Comparison of ENCODE assay signal across 38 cellular contexts in the genomic region with DNA sequence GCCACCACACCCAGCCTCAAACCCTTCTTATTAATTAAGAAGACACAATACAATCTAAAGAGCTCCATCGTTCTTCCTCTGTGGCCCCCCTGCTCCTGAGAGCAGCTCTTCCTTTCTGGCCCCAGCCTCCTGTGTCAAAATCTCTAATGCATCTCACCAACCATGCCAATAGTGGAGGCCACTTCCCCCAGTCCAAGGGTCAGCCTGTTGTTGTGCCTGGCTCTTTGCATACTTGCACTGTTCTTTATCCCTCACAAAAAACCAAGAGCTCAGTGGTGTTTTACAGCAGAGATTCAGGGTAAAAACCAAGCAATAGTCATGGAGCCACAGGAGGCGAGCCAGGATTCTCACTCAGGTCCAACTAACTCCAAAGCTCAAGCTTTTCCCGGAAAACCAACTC.
"Had no signal": no experiment of that assay in that cellular context is flagged by ENCODE, and none has a peak within 500 bp of the region (broad histone marks: within the 10 kb centered on the region; RNA-seq: fewer than 3 reads in every experiment).

No MANE protein-coding gene starts in this region.

- H3K27ac Mint-ChIP-seq: activated B cell treated with CpG ODN at 0.5 μM for 24 hours; activated CD4-positive, alpha-beta memory T cell treated with anti-CD3 and anti-CD28 coated beads for 36 hours; activated CD4-positive, alpha-beta T cell treated with anti-CD3 and anti-CD28 coated beads, Interleukin-2, amount 10 ng/mL, durations not matched to agents 24 days and 14 days; activated CD8-positive, alpha-beta T cell treated with anti-CD3 and anti-CD28 coated beads for 36 hours; activated naive CD4-positive, alpha-beta T cell treated with anti-CD3 and anti-CD28 coated beads for 36 hours; activated naive CD4-positive, alpha-beta T cell treated with anti-CD3 and anti-CD28 coated beads, Interleukin-2, amount 50 U/mL, for 72 hours; activated naive CD8-positive, alpha-beta T cell treated with anti-CD3 and anti-CD28 coated beads for 36 hours; activated T-cell treated with anti-CD3 and anti-CD28 coated beads, Interleukin-2, amount 50 U/mL, for 72 hours; activated T-helper 1 cell treated with anti-CD3 and anti-CD28 coated beads, Interleukin-12 subunit alpha, Interleukin-12 subunit beta, Interleukin-2, Interleukin-4 antibody, amounts not matched to agents 30 ng/mL and 10 ng/mL and 1 ng/mL, durations not matched to agents 14 hours and 24 hours and 36 hours; activated T-helper 17 cell treated with anti-CD3 and anti-CD28 coated beads, Interleukin-2, amount 50 U/mL, for 72 hours; T-helper 1 cell treated with Interleukin-12 subunit alpha and Interleukin-12 subunit beta and Interleukin-4 antibody, amounts not matched to agents 30 μg/mL and 1 μg/mL, for 36 hours; T-helper 2 cell treated with Interferon-gamma antibody and Interleukin-4, amounts not matched to agents 5 μg/mL and 100 μg/mL, for 36 hours had no signal

- H3K4me3 ChIP-seq: adrenal gland, body of pancreas, breast epithelium had no signal

- H3K4me1 ChIP-seq: adrenal gland, breast epithelium had no signal

- H3K27me3 ChIP-seq: adrenal gland, body of pancreas, brain microvascular endothelial cell, breast epithelium had no signal

- H3K4me3 Mint-ChIP-seq: activated B cell treated with CpG ODN at 0.5 μM for 24 hours; activated CD4-positive, alpha-beta memory T cell treated with anti-CD3 and anti-CD28 coated beads for 36 hours; activated CD4-positive, alpha-beta T cell treated with anti-CD3 and anti-CD28 coated beads, Interleukin-2, amount 10 ng/mL, durations not matched to agents 24 days and 14 days; activated CD8-positive, alpha-beta T cell treated with anti-CD3 and anti-CD28 coated beads for 36 hours; activated naive CD4-positive, alpha-beta T cell treated with anti-CD3 and anti-CD28 coated beads for 36 hours; activated naive CD8-positive, alpha-beta T cell treated with anti-CD3 and anti-CD28 coated beads for 36 hours; activated T-cell treated with anti-CD3 and anti-CD28 coated beads, Interleukin-2, amount 50 U/mL, for 4 hours; activated T-cell treated with anti-CD3 and anti-CD28 coated beads, Interleukin-2, amount 50 U/mL, for 72 hours; activated T-helper 1 cell treated with anti-CD3 and anti-CD28 coated beads, Interleukin-12 subunit alpha, Interleukin-12 subunit beta, Interleukin-2, Interleukin-4 antibody, amounts not matched to agents 30 ng/mL and 10 ng/mL and 1 ng/mL, durations not matched to agents 14 hours and 24 hours and 36 hours; activated T-helper 17 cell treated with anti-CD3 and anti-CD28 coated beads, Interleukin-2, amount 50 U/mL, for 72 hours; T-helper 1 cell treated with Interleukin-12 subunit alpha and Interleukin-12 subunit beta and Interleukin-4 antibody, amounts not matched to agents 30 μg/mL and 1 μg/mL, for 36 hours; T-helper 2 cell treated with Interferon-gamma antibody and Interleukin-4, amounts not matched to agents 5 μg/mL and 100 μg/mL, for 36 hours had no signal

- ATAC-seq: activated CD8-positive, alpha-beta T cell treated with anti-CD3 and anti-CD28 coated beads for 36 hours; activated naive CD4-positive, alpha-beta T cell treated with anti-CD3 and anti-CD28 coated beads, Interleukin-2, amount 50 U/mL, for 72 hours; activated T-cell treated with anti-CD3 and anti-CD28 coated beads, Interleukin-2, amount 50 U/mL, for 4 hours; activated T-cell treated with anti-CD3 and anti-CD28 coated beads, Interleukin-2, amount 50 U/mL, for 72 hours; activated T-helper 17 cell treated with anti-CD3 and anti-CD28 coated beads, Interleukin-2, amount 50 U/mL, for 72 hours; body of pancreas had no signal

- FAIRE-seq: astrocyte, TTC549 had no signal

- H3K36me3 ChIP-seq: adrenal gland, brain microvascular endothelial cell, breast epithelium had no signal

- H3K9me3 ChIP-seq: adrenal gland, body of pancreas, breast epithelium had no signal

- DNase-seq: activated B cell treated with CpG ODN at 0.5 μM for 24 hours; activated CD4-positive, alpha-beta memory T cell treated with anti-CD3 and anti-CD28 coated beads for 36 hours; activated CD4-positive, alpha-beta T cell treated with anti-CD3 and anti-CD28 coated beads for 4 hours; activated CD4-positive, alpha-beta T cell treated with anti-CD3 and anti-CD28 coated beads, Interleukin-2, amount 10 ng/mL, durations not matched to agents 24 days and 14 days; activated CD4-positive, alpha-beta T cell treated with anti-CD3 and anti-CD28 coated beads, Interleukin-2, amount 50 U/mL, for 1 hour; activated CD4-positive, alpha-beta T cell treated with anti-CD3 and anti-CD28 coated beads, Interleukin-2, amount 50 U/mL, for 4 hours; activated CD4-positive, CD25-positive, alpha-beta regulatory T cell treated with anti-CD3 and anti-CD28 coated beads, Interleukin-2, amount 50 U/mL, for 72 hours; activated CD8-positive, alpha-beta memory T cell treated with anti-CD3 and anti-CD28 coated beads, Interleukin-2, amount 50 U/mL, for 4 hours; activated CD8-positive, alpha-beta T cell treated with anti-CD3 and anti-CD28 coated beads for 36 hours; activated effector memory CD4-positive, alpha-beta T cell treated with anti-CD3 and anti-CD28 coated beads, Interleukin-2, amount 50 U/mL, for 16 hours; activated gamma-delta T cell treated with Interleukin-2 at 50 U/mL for 16 hours; activated naive CD4-positive, alpha-beta T cell; activated naive CD4-positive, alpha-beta T cell treated with anti-CD3 and anti-CD28 coated beads for 36 hours; activated naive CD4-positive, alpha-beta T cell treated with anti-CD3 and anti-CD28 coated beads, Interleukin-2, amount 50 U/mL, for 16 hours; activated naive CD8-positive, alpha-beta T cell treated with anti-CD3 and anti-CD28 coated beads for 36 hours; activated T-cell treated with anti-CD3 and anti-CD28 coated beads for 4 hours; activated T-cell treated with anti-CD3 and anti-CD28 coated beads, Interleukin-2, amount 50 U/mL, for 1 hour; activated T-cell treated with anti-CD3 and anti-CD28 coated beads, Interleukin-2, amount 50 U/mL, for 4 hours; activated T-cell treated with anti-CD3 and anti-CD28 coated beads, Interleukin-2, amount 50 U/mL, for 72 hours; adrenal gland; amniotic stem cell; aorta; body of pancreas; brain microvascular endothelial cell; central memory CD4-positive, alpha-beta T cell; SW 1271; T-helper 1 cell; T-helper 2 cell; T-helper 9 cell had no signal

- H3K27me3 Mint-ChIP-seq: activated B cell treated with CpG ODN at 0.5 μM for 24 hours; activated CD4-positive, alpha-beta memory T cell treated with anti-CD3 and anti-CD28 coated beads for 36 hours; activated CD4-positive, alpha-beta T cell treated with anti-CD3 and anti-CD28 coated beads, Interleukin-2, amount 10 ng/mL, durations not matched to agents 24 days and 14 days; activated CD8-positive, alpha-beta T cell treated with anti-CD3 and anti-CD28 coated beads for 36 hours; activated T-helper 17 cell treated with anti-CD3 and anti-CD28 coated beads, Interleukin-2, amount 50 U/mL, for 72 hours had no signal

- H3K27ac ChIP-seq: adrenal gland, body of pancreas, brain microvascular endothelial cell, breast epithelium, VCaP had no signal

- H3K4me1 Mint-ChIP-seq: activated B cell treated with CpG ODN at 0.5 μM for 24 hours; activated CD4-positive, alpha-beta T cell treated with anti-CD3 and anti-CD28 coated beads, Interleukin-2, amount 10 ng/mL, durations not matched to agents 24 days and 14 days; activated naive CD8-positive, alpha-beta T cell treated with anti-CD3 and anti-CD28 coated beads for 36 hours; activated T-helper 17 cell treated with anti-CD3 and anti-CD28 coated beads, Interleukin-2, amount 50 U/mL, for 72 hours had no signal

- H3K36me3 Mint-ChIP-seq: activated CD4-positive, alpha-beta memory T cell treated with anti-CD3 and anti-CD28 coated beads for 36 hours; activated naive CD4-positive, alpha-beta T cell treated with anti-CD3 and anti-CD28 coated beads, Interleukin-2, amount 50 U/mL, for 72 hours; activated naive CD8-positive, alpha-beta T cell treated with anti-CD3 and anti-CD28 coated beads for 36 hours had no signal

- H3K9me3 Mint-ChIP-seq: activated B cell treated with CpG ODN at 0.5 μM for 24 hours; activated CD4-positive, alpha-beta memory T cell treated with anti-CD3 and anti-CD28 coated beads for 36 hours; activated CD4-positive, alpha-beta T cell treated with anti-CD3 and anti-CD28 coated beads, Interleukin-2, amount 10 ng/mL, durations not matched to agents 24 days and 14 days; activated naive CD4-positive, alpha-beta T cell treated with anti-CD3 and anti-CD28 coated beads for 36 hours; activated naive CD4-positive, alpha-beta T cell treated with anti-CD3 and anti-CD28 coated beads, Interleukin-2, amount 50 U/mL, for 72 hours; activated naive CD8-positive, alpha-beta T cell treated with anti-CD3 and anti-CD28 coated beads for 36 hours; activated T-cell treated with anti-CD3 and anti-CD28 coated beads, Interleukin-2, amount 50 U/mL, for 4 hours; activated T-cell treated with anti-CD3 and anti-CD28 coated beads, Interleukin-2, amount 50 U/mL, for 72 hours; activated T-helper 1 cell treated with anti-CD3 and anti-CD28 coated beads, Interleukin-12 subunit alpha, Interleukin-12 subunit beta, Interleukin-2, Interleukin-4 antibody, amounts not matched to agents 30 ng/mL and 10 ng/mL and 1 ng/mL, durations not matched to agents 14 hours and 24 hours and 36 hours; activated T-helper 17 cell treated with anti-CD3 and anti-CD28 coated beads, Interleukin-2, amount 50 U/mL, for 72 hours; T-helper 1 cell treated with Interleukin-12 subunit alpha and Interleukin-12 subunit beta and Interleukin-4 antibody, amounts not matched to agents 30 μg/mL and 1 μg/mL, for 36 hours; T-helper 2 cell treated with Interferon-gamma antibody and Interleukin-4, amounts not matched to agents 5 μg/mL and 100 μg/mL, for 36 hours had no signal
